Comparison of ENCODE assay signal across 26 cellular contexts in the genomic region with DNA sequence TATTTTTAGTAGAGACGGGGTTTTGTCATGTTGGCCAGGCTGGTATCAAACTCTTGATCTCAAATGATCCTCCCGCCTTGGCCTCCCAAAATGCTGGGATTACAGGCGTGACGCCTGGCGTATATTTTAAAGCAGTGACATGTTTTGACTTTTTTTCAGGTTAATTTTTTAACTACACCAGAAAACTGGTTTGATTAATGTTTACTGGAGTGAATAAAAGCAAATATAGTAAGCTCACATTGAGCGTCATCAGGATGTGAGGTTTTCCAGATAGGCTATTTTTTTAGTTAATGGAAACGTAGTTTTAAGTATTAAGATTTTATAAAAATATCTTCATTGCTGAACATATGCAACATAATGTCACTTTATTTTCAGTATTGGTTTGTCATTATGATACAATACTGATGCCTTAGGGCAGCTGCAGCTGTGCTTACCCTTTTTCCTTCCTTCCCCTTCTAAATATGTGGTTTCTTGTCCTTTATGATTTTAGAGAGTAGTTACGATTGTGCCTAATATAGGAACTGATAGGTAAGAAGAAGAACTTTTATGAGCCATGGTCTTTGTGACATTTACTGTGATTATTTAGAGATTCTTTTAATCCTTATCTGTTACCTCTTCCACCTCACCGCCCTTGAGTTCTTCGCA. TPM values are rescaled to one million over a fixed set of nuclear protein-coding genes. Genes with fewer than 3 reads are reported as not detected.
DNase-seq lines count a peak whose midpoint lies in the region; ATAC-seq, FAIRE-seq and TF ChIP-seq lines count a peak whose summit lies in the region.
"Had no signal": no experiment of that assay in that cellular context is flagged by ENCODE, and none has a peak within 500 bp of the region (broad histone marks: within the 10 kb centered on the region; RNA-seq: fewer than 3 reads in every experiment).

No MANE protein-coding gene starts in this region.

- H2AFZ ChIP-seq in HepG2 (ENCODE audit: low read length) (no peak overlapping the region), OCI-LY1 (ENCODE audit: low read length) (no peak overlapping the region)
- H2AFZ ChIP-seq: PC-9 had no signal

- H3K9me3 Mint-ChIP-seq in Caco-2 (ENCODE audit: unreplicated experiment), result no peaks in the 10 kb centered on the region
- H3K9me3 Mint-ChIP-seq: activated CD4-positive, alpha-beta T cell treated with anti-CD3 and anti-CD28 coated beads, Interleukin-2, amount 10 ng/mL, durations not matched to agents 7 days and 5 days; activated T-cell treated with anti-CD3 and anti-CD28 coated beads, Interleukin-2, amount 50 U/mL, for 24 hours; stimulated activated naive CD8-positive, alpha-beta T cell treated with anti-CD3 and anti-CD28 coated beads, Interleukin-15, amount 100 ng/mL, for 72 hours had no signal

- CTCF ChIA-PET in HepG2 (lab: Yijun Ruan, JAX; ENCODE audit: low intra/inter-chr PET ratio, low total read pairs), result no interaction called here
- CTCF ChIA-PET in Caco-2 (lab: Charles Lee), result no interaction called here

- TF ChIP-seq RAD21 in liver (IDR thresholded peaks at IDR 0.05), result peak in 1 of 2 donors; percentile 16
- TF ChIP-seq RAD21 in HepG2 (CRISPR knock-in tag; IDR thresholded peaks at IDR 0.05), result no peak

- no TSS peak for BruUV-seq in HepG2 (replicated peaks; lab: Mats Ljungman, UMichigan)
- BruUV-seq in Caco-2 (replicated peaks; lab: Mats Ljungman, UMichigan), result no TSS peak

- no peaks in the 10 kb centered on the region for H3K27me3 Mint-ChIP-seq in Caco-2 (ENCODE audit: insufficient read depth, unreplicated experiment)
- H3K27me3 Mint-ChIP-seq: activated CD4-positive, alpha-beta T cell treated with anti-CD3 and anti-CD28 coated beads, Interleukin-2, amount 10 ng/mL, durations not matched to agents 7 days and 5 days; activated T-cell treated with anti-CD3 and anti-CD28 coated beads, Interleukin-2, amount 50 U/mL, for 24 hours; stimulated activated naive CD8-positive, alpha-beta T cell treated with anti-CD3 and anti-CD28 coated beads, Interleukin-15, amount 100 ng/mL, for 72 hours had no signal

- FAIRE-seq in HepG2 (lab: Jason Lieb, UNC), result no peak
- FAIRE-seq: endothelial cell of umbilical vein, GM12891, H1, K562 had no signal

- WGBS in liver, result 42% methylated on average over 10 of the region's 10 CpGs
- 96% methylated on average over 10 of the region's 10 CpGs for WGBS in HepG2 (ENCODE audit: low lambda C conversion rate)
- 89 to 91% (median 89%) methylated on average over 10 of the region's 10 CpGs for WGBS in heart left ventricle, 4 donors

- H4K20me1 ChIP-seq in HepG2 (ENCODE audit: insufficient read depth, low read length), result no peaks in the 10 kb centered on the region
- H4K20me1 ChIP-seq in OCI-LY1 (ENCODE audit: insufficient read depth, low read length), result no peaks in the 10 kb centered on the region

- intact Hi-C loops in HepG2 (cut with micrococcal nuclease; ENCODE audit: unreplicated experiment), result no loop called here
- intact Hi-C loops in Caco-2 (cut with micrococcal nuclease; ENCODE audit: unreplicated experiment), result no loop called here
- intact Hi-C loops in heart left ventricle (cut with DNase I), result loop anchor here in 2 of 10 donors (5.0 to 10.0 kb wide), 2 partner anchors 109 to 226 kb away; a partner anchor contains a TSS
- intact Hi-C loops in breast epithelium (cut with DNase I; ENCODE audit: low total_unique reads), result no loop called here

- ATAC-seq in HepG2 (no peak), heart left ventricle (no peak)
- ATAC-seq: K562; Right ventricle myocardium inferior; SK-N-SH treated with all-trans-retinoic acid at 6 μM for 48 hours; stimulated activated naive CD8-positive, alpha-beta T cell treated with anti-CD3 and anti-CD28 coated beads, Interleukin-15, amount 100 ng/mL, for 72 hours had no signal

- H3K36me3 ChIP-seq in liver (ENCODE audit: control insufficient read depth in 4 of 4, insufficient read depth in 3 of 4, low read depth in 1 of 4, low read length in 3 of 4), result no peaks in the 10 kb centered on the region
- peaks cover 1 to 4% of the 10 kb centered on the region in 2 experiments; a peak in 1 of 5 replicates for H3K36me3 ChIP-seq in HepG2 (replicated peaks in 1 of 2; ENCODE audit: control insufficient read depth in 1 of 2, insufficient read depth in 2 of 2, low read length in 2 of 2)
- H3K36me3 ChIP-seq in OCI-LY1 (ENCODE audit: insufficient read depth, low read length), result peaks cover 15% of the 10 kb centered on the region
- H3K36me3 ChIP-seq in Caco-2 (ENCODE audit: control insufficient read depth, insufficient read depth, low read length), result no peaks in the 10 kb centered on the region
- H3K36me3 ChIP-seq in heart left ventricle, result peaks cover 0 to 7% (median 0%) of the 10 kb centered on the region in 9 donors
- H3K36me3 ChIP-seq in breast epithelium, result no peaks in the 10 kb centered on the region
- H3K36me3 ChIP-seq: left ventricle myocardium inferior had no signal

- H3K9me2 ChIP-seq in OCI-LY1 (ENCODE audit: low read depth, low read length), result no peaks in the 10 kb centered on the region

- TF ChIP-seq POLR2A in HepG2 (IDR thresholded peaks at IDR 0.05; ENCODE audit: insufficient read depth in 1 of 2, low read depth in 2 of 2, low read length in 2 of 2), result no peak
- no peak for TF ChIP-seq POLR2A in heart left ventricle (IDR thresholded peaks at IDR 0.05)
- TF ChIP-seq POLR2A in breast epithelium (IDR thresholded peaks at IDR 0.05), result no peak

- H3K9me3 ChIP-seq in liver (ENCODE audit: control insufficient read depth in 4 of 4, low read length in 3 of 4), result no peaks in the 10 kb centered on the region
- H3K9me3 ChIP-seq in HepG2 (ENCODE audit: low read length), result no peaks in the 10 kb centered on the region
- H3K9me3 ChIP-seq in OCI-LY1 (ENCODE audit: low read length), result no peaks in the 10 kb centered on the region
- H3K9me3 ChIP-seq in Caco-2, result no peaks in the 10 kb centered on the region
- no peaks in the 10 kb centered on the region for H3K9me3 ChIP-seq in heart left ventricle
- H3K9me3 ChIP-seq in breast epithelium, result no peaks in the 10 kb centered on the region
- H3K9me3 ChIP-seq: BE2C, left ventricle myocardium inferior had no signal

- H3K79me2 ChIP-seq in HepG2 (ENCODE audit: insufficient read depth, low read length) (peaks cover 50% of the 10 kb centered on the region), OCI-LY1 (ENCODE audit: insufficient read depth, low read length) (peaks cover 69% of the 10 kb centered on the region)

- no peak overlapping the region for H3K27ac Mint-ChIP-seq in Caco-2 (ENCODE audit: unreplicated experiment)
- H3K27ac Mint-ChIP-seq: activated CD4-positive, alpha-beta T cell treated with anti-CD3 and anti-CD28 coated beads, Interleukin-2, amount 10 ng/mL, durations not matched to agents 7 days and 5 days; activated T-cell treated with anti-CD3 and anti-CD28 coated beads, Interleukin-2, amount 50 U/mL, for 24 hours; stimulated activated naive CD8-positive, alpha-beta T cell treated with anti-CD3 and anti-CD28 coated beads, Interleukin-15, amount 100 ng/mL, for 72 hours had no signal

- in situ Hi-C loops in HepG2 (cut with HindIII; ENCODE audit: extremely low pct_ligation_motif_present, low pct_unique_long_range_greater_than_20kb), result no loop called here

- peak overlapping the region; percentile 61 to 94 for H3K9ac ChIP-seq in liver (ENCODE audit: low read depth in 1 of 2, low read length in 2 of 2)
- H3K9ac ChIP-seq in HepG2 (ENCODE audit: insufficient read depth, low read depth, low read length), result no peak overlapping the region
- H3K9ac ChIP-seq in OCI-LY1 (ENCODE audit: low read length), result peak overlapping the region; percentile 1; the same call in 1 of the 2 replicates

- no peak for TF ChIP-seq CTCF in liver (IDR thresholded peaks at IDR 0.05; ENCODE audit: low read depth, low read length, missing input control)
- TF ChIP-seq CTCF in HepG2 (CRISPR knock-in tag; IDR thresholded peaks at IDR 0.05), result no peak
- no peak for TF ChIP-seq CTCF in OCI-LY1 (IDR thresholded peaks at IDR 0.05; ENCODE audit: low read length)
- no peak for TF ChIP-seq CTCF in Caco-2 (IDR thresholded peaks at IDR 0.05; ENCODE audit: insufficient read depth in 1 of 2, low read depth in 1 of 2, low read length in 1 of 2, severe bottlenecking in 1 of 2, unreplicated experiment in 1 of 2)
- no peak for TF ChIP-seq CTCF in heart left ventricle (IDR thresholded peaks at IDR 0.05)
- TF ChIP-seq CTCF in breast epithelium (IDR thresholded peaks at IDR 0.05), result no peak

- POLR2A ChIA-PET in HepG2 (lab: Yijun Ruan, JAX) (no interaction called here), Caco-2 (lab: Charles Lee) (no interaction called here)

- H3K4me3 ChIP-seq in liver (ENCODE audit: low read depth in 1 of 3, low read length in 3 of 3) (peak overlapping the region in 1 of 3 donors; percentile 28), HepG2 (replicated peaks in 1 of 3; ENCODE audit: insufficient read depth in 1 of 3, low read depth in 2 of 3, low read length in 3 of 3) (no peak overlapping the region), OCI-LY1 (ENCODE audit: low read depth, low read length, poor library complexity, severe bottlenecking) (peak overlapping the region; percentile 10), Caco-2 (ENCODE audit: low read depth, low read length) (no peak overlapping the region), heart left ventricle (no peak overlapping the region), breast epithelium (no peak overlapping the region)
- H3K4me3 ChIP-seq: K562, left ventricle myocardium inferior, PC-9, skin epidermis had no signal

- TF ChIP-seq EP300 in HepG2 (IDR thresholded peaks at IDR 0.05; ENCODE audit: low read depth in 2 of 2, low read length in 2 of 2), result no peak
- no peak for TF ChIP-seq EP300 in HepG2 (CRISPR knock-in tag; IDR thresholded peaks at IDR 0.05; ENCODE audit: borderline replicate concordance)

- peaks cover 13% of the 10 kb centered on the region for H3K4me1 Mint-ChIP-seq in Caco-2 (ENCODE audit: low read depth, unreplicated experiment)

- H3K27ac ChIP-seq in liver (ENCODE audit: low read depth in 1 of 2, low read length in 2 of 2) (peak overlapping the region; percentile 82), HepG2 (ENCODE audit: extremely low read length, insufficient read depth, low read length) (no peak overlapping the region), OCI-LY1 (ENCODE audit: low read depth, low read length, poor library complexity, severe bottlenecking) (peak overlapping the region; percentile 61), heart left ventricle (no peak overlapping the region), breast epithelium (no peak overlapping the region)
- H3K27ac ChIP-seq: left ventricle myocardium inferior, PC-9, skin epidermis, WERI-Rb-1 had no signal

- H3F3A ChIP-seq in OCI-LY1 (ENCODE audit: insufficient read depth, low read length), result peaks cover 9% of the 10 kb centered on the region; the same call in 1 of the 2 replicates

- H3K4me2 ChIP-seq in HepG2 (ENCODE audit: low read depth, low read length) (no peak overlapping the region), OCI-LY1 (ENCODE audit: low read length) (peak overlapping the region; percentile 29; the same call in 1 of the 2 replicates)
- H3K4me2 ChIP-seq: PC-9 had no signal

- H3K4me1 ChIP-seq in liver (ENCODE audit: control insufficient read depth in 4 of 4, insufficient read depth in 4 of 4, low read length in 3 of 4), result peaks cover 2 to 27% (median 19%) of the 10 kb centered on the region in 4 donors
- peaks cover 14% of the 10 kb centered on the region for H3K4me1 ChIP-seq in HepG2 (ENCODE audit: insufficient read depth, low read length)
- peaks cover 45% of the 10 kb centered on the region for H3K4me1 ChIP-seq in OCI-LY1 (ENCODE audit: insufficient read depth, low read length, severe bottlenecking)
- H3K4me1 ChIP-seq in Caco-2, result peaks cover 16% of the 10 kb centered on the region
- H3K4me1 ChIP-seq in heart left ventricle, result peaks cover 0 to 45% (median 7%) of the 10 kb centered on the region in 12 donors
- no peaks in the 10 kb centered on the region for H3K4me1 ChIP-seq in breast epithelium

- H3K36me3 Mint-ChIP-seq in Caco-2 (ENCODE audit: insufficient read depth, unreplicated experiment), result peaks cover 9% of the 10 kb centered on the region

- DNase-seq in HepG2 (ENCODE audit: low spot score) (no peak), kidney tubule cell (ENCODE audit: low spot score) (peak; percentile 34), Caco-2 (no peak), heart left ventricle (no peak), breast epithelium (ENCODE audit: low spot score in 2 of 2) (no peak)
- DNase-seq in activated naive CD4-positive, alpha-beta T cell treated with Interleukin-2 at 50 U/mL for 16 hours, result no peak
- DNase-seq: activated CD4-positive, alpha-beta T cell treated with anti-CD3 and anti-CD28 coated beads, Interleukin-2, amount 10 ng/mL, durations not matched to agents 7 days and 5 days; activated T-cell treated with anti-CD3 and anti-CD28 coated beads, Interleukin-2, amount 50 U/mL, for 24 hours; BE2C; DND-41; left ventricle myocardium inferior; MM.1S; NCI-H1436; NCI-H446 treated with DMSO at 0.1 percent for 48 hours; PC-9; stimulated activated naive CD8-positive, alpha-beta T cell treated with anti-CD3 and anti-CD28 coated beads, Interleukin-15, amount 100 ng/mL, for 72 hours; WERI-Rb-1 had no signal

- no peak overlapping the region for H3K4me3 Mint-ChIP-seq in Caco-2 (ENCODE audit: unreplicated experiment)
- H3K4me3 Mint-ChIP-seq: activated CD4-positive, alpha-beta T cell treated with anti-CD3 and anti-CD28 coated beads, Interleukin-2, amount 10 ng/mL, durations not matched to agents 7 days and 5 days; activated T-cell treated with anti-CD3 and anti-CD28 coated beads, Interleukin-2, amount 50 U/mL, for 24 hours; stimulated activated naive CD8-positive, alpha-beta T cell treated with anti-CD3 and anti-CD28 coated beads, Interleukin-15, amount 100 ng/mL, for 72 hours had no signal

- H3K27me3 ChIP-seq in liver (ENCODE audit: control insufficient read depth in 4 of 4, insufficient read depth in 4 of 4, low read length in 3 of 4) (no peaks in the 10 kb centered on the region), HepG2 (ENCODE audit: control insufficient read depth in 1 of 2, insufficient read depth in 2 of 2, low read length in 2 of 2) (no peaks in the 10 kb centered on the region), OCI-LY1 (ENCODE audit: insufficient read depth, low read length) (no peaks in the 10 kb centered on the region), Caco-2 (replicated peaks; ENCODE audit: control insufficient read depth, insufficient read depth, low read length) (no peaks in the 10 kb centered on the region), heart left ventricle (no peaks in the 10 kb centered on the region), breast epithelium (no peaks in the 10 kb centered on the region)
- H3K27me3 ChIP-seq: BE2C had no signal

RNA-seq across cellular contexts. Expression of a gene that starts 37.3 kb away (rescaled TPM):
- total RNA-seq in liver (1 to 10 TPM; 4.9 to 9.9 TPM), HepG2 (2016; rRNA removed; fragmentation: Illumina TruSeq; extraction: Trizol) (25.6 and 26.9 TPM in 2 replicates), Caco-2 (2022) (18.9 and 19.6 TPM in 2 replicates), heart left ventricle (10 to 100 TPM in 2 of 9 donors, 1 to 10 TPM in 7; 5.4 to 13.2 (median 8.2) TPM), breast epithelium (10 to 100 TPM; 13.1 to 19.6 (median 17.9) TPM)
- polyA plus RNA-seq in liver (10 to 100 TPM in 1 of 2 donors, 1 to 10 TPM in 1; 9.7 to 16.7 TPM), HepG2 (2011; rRNA removed) (20.8 and 27.7 TPM in 2 replicates), heart left ventricle (10 to 100 TPM; 14.9 to 16.3 TPM)
- total RNA-seq in HepG2 (2016; cell fraction: cytosol; rRNA removed; fragmentation: Illumina TruSeq; extraction: Trizol; ENCODE audit: low read depth), result 17.9 and 19.9 TPM in 2 replicates
- total RNA-seq in HepG2 (2016; cell fraction: insoluble cytoplasmic fraction; rRNA removed; fragmentation: Illumina TruSeq; extraction: Trizol), result 26.6 and 27.6 TPM in 2 replicates
- 31.1 and 33.1 TPM in 2 replicates for total RNA-seq in HepG2 (2016; cell fraction: membrane; rRNA removed; fragmentation: Illumina TruSeq; extraction: Trizol)
- total RNA-seq in HepG2 (2016; cell fraction: nucleus; rRNA removed; fragmentation: Illumina TruSeq; extraction: Trizol), result 15.4 and 16.4 TPM in 2 replicates
- polyA plus RNA-seq in HepG2 (2011; cell fraction: cytosol; rRNA removed), result 12.3 and 20.7 TPM in 2 replicates
- polyA plus RNA-seq in HepG2 (2011; cell fraction: nucleus; rRNA removed), result 3.3 and 4.4 TPM in 2 replicates
- 20.8 and 25.5 TPM in 2 replicates for polyA plus RNA-seq in HepG2 (2012)
- 18.6 and 27.4 TPM in 2 replicates for polyA plus RNA-seq in HepG2 (2016; cell fraction: cytosol; fragmentation: Illumina TruSeq; extraction: Trizol; ENCODE audit: low read depth)
- polyA plus RNA-seq in HepG2 (2016; cell fraction: insoluble cytoplasmic fraction; fragmentation: Illumina TruSeq; extraction: Trizol; ENCODE audit: low read depth), result 32.4 and 33.8 TPM in 2 replicates
- polyA plus RNA-seq in HepG2 (2016; cell fraction: membrane; fragmentation: Illumina TruSeq; extraction: Trizol; ENCODE audit: low read depth), result 30.4 and 37.5 TPM in 2 replicates
- polyA plus RNA-seq in HepG2 (2016; cell fraction: nucleus; fragmentation: Illumina TruSeq; extraction: Trizol; ENCODE audit: insufficient read depth, low read depth), result 23.7 and 24.2 TPM in 2 replicates
- 6.9 and 8.6 TPM in 2 replicates for polyA minus RNA-seq in HepG2 (2011; rRNA and poly(A)+ RNA removed; ENCODE audit: low replicate concordance)
- polyA minus RNA-seq in HepG2 (2011; cell fraction: cytosol; rRNA and poly(A)+ RNA removed), result 5.4 and 6.6 TPM in 2 replicates
- polyA minus RNA-seq in HepG2 (2011; cell fraction: nucleus; rRNA and poly(A)+ RNA removed), result 3.6 and 5.1 TPM in 2 replicates

RNA-seq across cellular contexts. Expression of a gene that starts 37.6 kb away (rescaled TPM):
- total RNA-seq in liver (1 to 10 TPM; 6.2 to 7.3 TPM), HepG2 (2016; rRNA removed; fragmentation: Illumina TruSeq; extraction: Trizol) (9.2 and 10.2 TPM in 2 replicates), Caco-2 (2022) (33.8 and 36.9 TPM in 2 replicates), heart left ventricle (10 to 100 TPM; 20.5 to 47.2 (median 24.2) TPM), breast epithelium (10 to 100 TPM; 17.0 to 23.5 (median 19.2) TPM)
- polyA plus RNA-seq in liver (1 to 10 TPM; 2.2 to 3.1 TPM), HepG2 (2011; rRNA removed) (4.3 and 7.4 TPM in 2 replicates), heart left ventricle (10 to 100 TPM in 1 of 2 donors, 1 to 10 TPM in 1; 9.6 to 31.5 TPM)
- 1.7 and 2.2 TPM in 2 replicates for total RNA-seq in HepG2 (2016; cell fraction: cytosol; rRNA removed; fragmentation: Illumina TruSeq; extraction: Trizol; ENCODE audit: low read depth)
- total RNA-seq in HepG2 (2016; cell fraction: insoluble cytoplasmic fraction; rRNA removed; fragmentation: Illumina TruSeq; extraction: Trizol), result 7.8 and 9.8 TPM in 2 replicates
- 6.1 and 6.8 TPM in 2 replicates for total RNA-seq in HepG2 (2016; cell fraction: membrane; rRNA removed; fragmentation: Illumina TruSeq; extraction: Trizol)
- total RNA-seq in HepG2 (2016; cell fraction: nucleus; rRNA removed; fragmentation: Illumina TruSeq; extraction: Trizol), result 13.9 and 15.6 TPM in 2 replicates
- polyA plus RNA-seq in HepG2 (2011; cell fraction: cytosol; rRNA removed), result 2.8 and 3.6 TPM in 2 replicates
- 2.2 and 3.6 TPM in 2 replicates for polyA plus RNA-seq in HepG2 (2011; cell fraction: nucleus; rRNA removed)
- 4.2 and 5.9 TPM in 2 replicates for polyA plus RNA-seq in HepG2 (2012)
- 1.4 and 1.7 TPM in 2 replicates for polyA plus RNA-seq in HepG2 (2016; cell fraction: cytosol; fragmentation: Illumina TruSeq; extraction: Trizol; ENCODE audit: low read depth)
- polyA plus RNA-seq in HepG2 (2016; cell fraction: insoluble cytoplasmic fraction; fragmentation: Illumina TruSeq; extraction: Trizol; ENCODE audit: low read depth), result 4.1 and 4.6 TPM in 2 replicates
- 2.7 TPM in 2 replicates for polyA plus RNA-seq in HepG2 (2016; cell fraction: membrane; fragmentation: Illumina TruSeq; extraction: Trizol; ENCODE audit: low read depth)
- polyA plus RNA-seq in HepG2 (2016; cell fraction: nucleus; fragmentation: Illumina TruSeq; extraction: Trizol; ENCODE audit: insufficient read depth, low read depth), result 12.9 and 13.8 TPM in 2 replicates
- 5.8 and 9.3 TPM in 2 replicates for polyA minus RNA-seq in HepG2 (2011; rRNA and poly(A)+ RNA removed; ENCODE audit: low replicate concordance)
- 6.3 and 7.1 TPM in 2 replicates for polyA minus RNA-seq in HepG2 (2011; cell fraction: cytosol; rRNA and poly(A)+ RNA removed)
- polyA minus RNA-seq in HepG2 (2011; cell fraction: nucleus; rRNA and poly(A)+ RNA removed), result 16.0 and 16.5 TPM in 2 replicates

Comparison
In these comparisons a context has a peak if more than half of its experiments do, and no peak if none do; other contexts are left out.
1. H3K27ac ChIP-seq: peak in liver (2 of 2) and OCI-LY1 (single experiment); none in HepG2 (single experiment), heart left ventricle (0 of 12) and breast epithelium (0 of 2).